ENCODE assay signal across 27 cellular contexts in genomic region chr4:156290811-156291210, GRCh38.
DNase-seq lines count a peak whose midpoint lies in the region; ATAC-seq and TF ChIP-seq lines count a peak whose summit lies in the region.
"Had no signal": no experiment of that assay in that cellular context is flagged by ENCODE, and none has a peak within 500 bp of the region (broad histone marks: within the 10 kb centered on the region; RNA-seq: fewer than 3 reads in every experiment).

No MANE protein-coding gene starts in this region.

- CTCF ChIA-PET in CD4-positive, alpha-beta T cell (lab: Charles Lee): no interaction called here

- H3K4me1 Mint-ChIP-seq in CD4-positive, alpha-beta T cell (ENCODE audit: low read depth): no peaks in the 10 kb centered on the region
- H3K4me1 Mint-ChIP-seq: activated CD4-positive, alpha-beta T cell treated with anti-CD3 and anti-CD28 coated beads for 36 hours; activated naive CD8-positive, alpha-beta T cell treated with anti-CD3 and anti-CD28 coated beads, Interleukin-2, amount 10 ng/mL, durations not matched to agents 7 days and 5 days had no signal

- DNase-seq in EH (ENCODE audit: low read depth): peak; percentile 58
- DNase-seq in RWPE2 (ENCODE audit: low spot score): no peak
- no peak for DNase-seq in hepatocyte (ENCODE audit: low spot score)
- no peak for DNase-seq in smooth muscle cell (lab: John Stamatoyannopoulos, UW; ENCODE audit: unreplicated experiment)
- no peak for DNase-seq in NOMO-1 treated with dmso at 0.1 percent for 144 hours (lab: John Stamatoyannopoulos, UW; ENCODE audit: unreplicated experiment)
- no peak for DNase-seq in CD4-positive, alpha-beta T cell
- no peak for DNase-seq in NAMALWA (ENCODE audit: low spot score)
- DNase-seq: activated CD4-positive, alpha-beta T cell treated with anti-CD3 and anti-CD28 coated beads for 36 hours; activated gamma-delta T cell; activated naive CD8-positive, alpha-beta T cell treated with anti-CD3 and anti-CD28 coated beads, Interleukin-2, amount 10 ng/mL, durations not matched to agents 7 days and 5 days; activated T-cell treated with anti-CD3 and anti-CD28 coated beads, Interleukin-2, amount 50 U/mL, for 1 hour; AML-193; CD8-positive, alpha-beta T cell; DMS 273 treated with DMSO at 0.1 percent for 48 hours; glutamatergic neuron; H7; lower lobe of right lung; NCI-H1105; NCI-H187 treated with DMSO at 0.1 percent for 48 hours; NCI-H526 treated with DMSO at 0.1 percent for 48 hours; pancreas; stimulated activated CD4-positive, alpha-beta T cell treated with anti-CD3 and anti-CD28 coated beads, Interleukin-2, amount 100 ng/mL, for 48 hours had no signal

- no peak for ATAC-seq in RWPE2 (ENCODE audit: low read depth)
- no peak for ATAC-seq in CD4-positive, alpha-beta T cell (ENCODE audit: poor library complexity)
- ATAC-seq: activated CD4-positive, alpha-beta T cell treated with anti-CD3 and anti-CD28 coated beads for 36 hours; CD8-positive, alpha-beta T cell; mucosa of descending colon; natural killer cell treated with Interleukin-12 subunit alpha and Interleukin-12 subunit beta and Interleukin-15 and Interleukin-18, amount 100 ng/mL, for 72 hours; pancreas had no signal

- H3K79me2 ChIP-seq in hepatocyte: no peaks in the 10 kb centered on the region
- H3K79me2 ChIP-seq in smooth muscle cell (ENCODE audit: low read depth): no peaks in the 10 kb centered on the region

- WGBS in hepatocyte (ENCODE audit: low lambda C conversion rate, missing lambda C conversion rate): 66% methylated on average over 2 of the region's 2 CpGs
- WGBS in smooth muscle cell (ENCODE audit: low lambda C conversion rate): 40% methylated on average over 2 of the region's 2 CpGs

- H3F3A ChIP-seq in smooth muscle cell (ENCODE audit: low read depth): peaks cover 12% of the 10 kb centered on the region

- POLR2A ChIA-PET in CD4-positive, alpha-beta T cell (lab: Charles Lee): no interaction called here

- H3K27ac ChIP-seq in RWPE2 (ENCODE audit: poor library complexity, severe bottlenecking) (peak overlapping the region; percentile 39), hepatocyte (peak overlapping the region; percentile 33), smooth muscle cell (ENCODE audit: low read depth) (peak overlapping the region; percentile 99)
- H3K27ac ChIP-seq in CD4-positive, alpha-beta T cell (ENCODE audit: low read depth, low read length): no peak overlapping the region
- H3K27ac ChIP-seq: lower lobe of right lung, pancreas, right atrium auricular region, SK-N-MC had no signal

- no peak overlapping the region for H3K9ac ChIP-seq in smooth muscle cell (ENCODE audit: low read depth)

- no peaks in the 10 kb centered on the region for H3K27me3 Mint-ChIP-seq in CD4-positive, alpha-beta T cell
- H3K27me3 Mint-ChIP-seq: activated CD4-positive, alpha-beta T cell treated with anti-CD3 and anti-CD28 coated beads for 36 hours; activated naive CD8-positive, alpha-beta T cell treated with anti-CD3 and anti-CD28 coated beads, Interleukin-2, amount 10 ng/mL, durations not matched to agents 7 days and 5 days; natural killer cell treated with Interleukin-12 subunit alpha and Interleukin-12 subunit beta and Interleukin-15 and Interleukin-18, amount 100 ng/mL, for 72 hours; type B pancreatic cell had no signal

- H3K4me3 ChIP-seq in RWPE2 (ENCODE audit: severe bottlenecking) (no peak overlapping the region), hepatocyte (no peak overlapping the region), smooth muscle cell (no peak overlapping the region)
- H3K4me3 ChIP-seq: lower lobe of right lung, mucosa of descending colon, pancreas, right atrium auricular region, SK-N-MC had no signal

- peaks cover 24% of the 10 kb centered on the region for H3K4me1 ChIP-seq in RWPE2 (ENCODE audit: insufficient read depth, poor library complexity, severe bottlenecking)
- peaks cover 11% of the 10 kb centered on the region for H3K4me1 ChIP-seq in hepatocyte (ENCODE audit: insufficient read depth)
- H3K4me1 ChIP-seq in smooth muscle cell (ENCODE audit: low read depth): peaks cover 22% of the 10 kb centered on the region
- H3K4me1 ChIP-seq: lower lobe of right lung had no signal

- TF ChIP-seq CTCF in RWPE2 (IDR thresholded peaks at IDR 0.05; ENCODE audit: poor library complexity, severe bottlenecking) (no peak), hepatocyte (IDR thresholded peaks at IDR 0.05; ENCODE audit: poor library complexity) (no peak), smooth muscle cell (IDR thresholded peaks at IDR 0.05; ENCODE audit: borderline replicate concordance, insufficient read depth, poor library complexity, severe bottlenecking) (no peak)
- no peak for TF ChIP-seq CTCF in CD4-positive, alpha-beta T cell (IDR thresholded peaks at IDR 0.05)

- no peak overlapping the region for H3K27ac Mint-ChIP-seq in CD4-positive, alpha-beta T cell
- H3K27ac Mint-ChIP-seq: activated CD4-positive, alpha-beta T cell treated with anti-CD3 and anti-CD28 coated beads for 36 hours; activated naive CD8-positive, alpha-beta T cell treated with anti-CD3 and anti-CD28 coated beads, Interleukin-2, amount 10 ng/mL, durations not matched to agents 7 days and 5 days; CD8-positive, alpha-beta T cell; natural killer cell treated with Interleukin-12 subunit alpha and Interleukin-12 subunit beta and Interleukin-15 and Interleukin-18, amount 100 ng/mL, for 72 hours had no signal

- H3K27me3 ChIP-seq in RWPE2 (ENCODE audit: insufficient read depth, poor library complexity, severe bottlenecking) (no peaks in the 10 kb centered on the region), hepatocyte (no peaks in the 10 kb centered on the region), smooth muscle cell (ENCODE audit: low read depth) (no peaks in the 10 kb centered on the region)
- H3K27me3 ChIP-seq in CD4-positive, alpha-beta T cell (ENCODE audit: control insufficient read depth, insufficient read depth, low read length): no peaks in the 10 kb centered on the region
- H3K27me3 ChIP-seq: pancreas, right atrium auricular region had no signal

- intact Hi-C loops in CD4-positive, alpha-beta T cell (cut with DNase I, micrococcal nuclease): no loop called here

- H3K4me2 ChIP-seq in hepatocyte (no peak overlapping the region), smooth muscle cell (peak overlapping the region; percentile 34)

- H3K36me3 ChIP-seq in RWPE2 (ENCODE audit: low read depth) (no peaks in the 10 kb centered on the region), hepatocyte (replicated peaks; ENCODE audit: insufficient read depth, low read depth) (no peaks in the 10 kb centered on the region), smooth muscle cell (ENCODE audit: low read depth) (no peaks in the 10 kb centered on the region)
- H3K36me3 ChIP-seq: lower lobe of right lung, pancreas, right atrium auricular region had no signal

- no peak overlapping the region for H2AFZ ChIP-seq in hepatocyte
- H2AFZ ChIP-seq in smooth muscle cell (ENCODE audit: low read depth): no peak overlapping the region

- H3K9me2 ChIP-seq in hepatocyte (replicated peaks; ENCODE audit: insufficient read depth): no peaks in the 10 kb centered on the region

- no peaks in the 10 kb centered on the region for H4K20me1 ChIP-seq in hepatocyte (ENCODE audit: insufficient read depth, poor library complexity, severe bottlenecking)
- no peaks in the 10 kb centered on the region for H4K20me1 ChIP-seq in smooth muscle cell (ENCODE audit: low read depth)

- H3K4me3 Mint-ChIP-seq in CD4-positive, alpha-beta T cell: no peak overlapping the region
- H3K4me3 Mint-ChIP-seq: activated CD4-positive, alpha-beta T cell treated with anti-CD3 and anti-CD28 coated beads for 36 hours; activated naive CD8-positive, alpha-beta T cell treated with anti-CD3 and anti-CD28 coated beads, Interleukin-2, amount 10 ng/mL, durations not matched to agents 7 days and 5 days; CD8-positive, alpha-beta T cell; natural killer cell treated with Interleukin-12 subunit alpha and Interleukin-12 subunit beta and Interleukin-15 and Interleukin-18, amount 100 ng/mL, for 72 hours; type B pancreatic cell had no signal

- H3K9me3 ChIP-seq in RWPE2 (ENCODE audit: severe bottlenecking) (no peaks in the 10 kb centered on the region), hepatocyte (ENCODE audit: low read depth) (no peaks in the 10 kb centered on the region), smooth muscle cell (replicated peaks; ENCODE audit: low read depth) (no peaks in the 10 kb centered on the region)
- no peaks in the 10 kb centered on the region for H3K9me3 ChIP-seq in CD4-positive, alpha-beta T cell (ENCODE audit: control insufficient read depth, low read length)
- H3K9me3 ChIP-seq: lower lobe of right lung, mucosa of descending colon, pancreas, right atrium auricular region had no signal

- H3K9me3 Mint-ChIP-seq in CD4-positive, alpha-beta T cell: no peaks in the 10 kb centered on the region
- H3K9me3 Mint-ChIP-seq: activated naive CD8-positive, alpha-beta T cell treated with anti-CD3 and anti-CD28 coated beads, Interleukin-2, amount 10 ng/mL, durations not matched to agents 7 days and 5 days had no signal

- H3K36me3 Mint-ChIP-seq in CD4-positive, alpha-beta T cell (ENCODE audit: low read depth): no peaks in the 10 kb centered on the region
- H3K36me3 Mint-ChIP-seq: activated naive CD8-positive, alpha-beta T cell treated with anti-CD3 and anti-CD28 coated beads, Interleukin-2, amount 10 ng/mL, durations not matched to agents 7 days and 5 days; CD8-positive, alpha-beta T cell; natural killer cell treated with Interleukin-12 subunit alpha and Interleukin-12 subunit beta and Interleukin-15 and Interleukin-18, amount 100 ng/mL, for 72 hours; type B pancreatic cell had no signal
